ENCODE assay signal across 8 cellular contexts in genomic region chr9:100598641-100599145, GRCh38. TPM values are rescaled to one million over a fixed set of nuclear protein-coding genes. Genes with fewer than 3 reads are reported as not detected.
A peak's percentile ranks its signal among the peaks of the same experiment; 100 is the strongest.
DNase-seq lines count a peak whose midpoint lies in the region; FAIRE-seq and TF ChIP-seq lines count a peak whose summit lies in the region.

No MANE protein-coding gene starts in this region.

- H3K9me3 ChIP-seq in ES-I3 (ENCODE audit: control insufficient read depth, insufficient read depth, low read length) (no peaks in the 10 kb centered on the region), osteoblast (ENCODE audit: low read depth, low read length) (no peaks in the 10 kb centered on the region), thymus (ENCODE audit: control insufficient read depth) (no peaks in the 10 kb centered on the region)

- no peak overlapping the region for H3K27ac Mint-ChIP-seq in activated naive CD4-positive, alpha-beta T cell treated with anti-CD3 and anti-CD28 coated beads, Interleukin-2, amount 10 ng/mL, durations not matched to agents 7 days and 5 days
- peak overlapping the region; percentile 2 for H3K27ac Mint-ChIP-seq in glutamatergic neuron (ENCODE audit: unreplicated experiment)

- H3K4me1 Mint-ChIP-seq in activated naive CD4-positive, alpha-beta T cell treated with anti-CD3 and anti-CD28 coated beads, Interleukin-2, amount 10 ng/mL, durations not matched to agents 7 days and 5 days, result peaks cover 19% of the 10 kb centered on the region
- peaks cover 6% of the 10 kb centered on the region for H3K4me1 Mint-ChIP-seq in glutamatergic neuron (ENCODE audit: low read depth, unreplicated experiment)

- H3K27ac ChIP-seq in osteoblast (ENCODE audit: low read depth, low read length), result no peak overlapping the region
- H3K27ac ChIP-seq in thymus (ENCODE audit: low read depth), result no peak overlapping the region

- H3K36me3 ChIP-seq in ES-I3 (ENCODE audit: insufficient read depth, low read length), result no peaks in the 10 kb centered on the region
- H3K36me3 ChIP-seq in osteoblast (ENCODE audit: insufficient read depth, low read length), result no peaks in the 10 kb centered on the region
- H3K36me3 ChIP-seq in thymus (ENCODE audit: control insufficient read depth, insufficient read depth), result no peaks in the 10 kb centered on the region

- peaks cover 4% of the 10 kb centered on the region for H3K27me3 ChIP-seq in osteoblast (ENCODE audit: insufficient read depth, low read length)
- H3K27me3 ChIP-seq in thymus (ENCODE audit: control insufficient read depth, insufficient read depth), result no peaks in the 10 kb centered on the region

- H3K4me3 Mint-ChIP-seq in activated naive CD4-positive, alpha-beta T cell treated with anti-CD3 and anti-CD28 coated beads, Interleukin-2, amount 10 ng/mL, durations not matched to agents 7 days and 5 days, result peak overlapping the region; percentile 72
- H3K4me3 Mint-ChIP-seq in glutamatergic neuron (ENCODE audit: unreplicated experiment), result peak overlapping the region; percentile 83

- peak overlapping the region; percentile 83 for H2AFZ ChIP-seq in osteoblast (ENCODE audit: low read length)

- peak overlapping the region; percentile 89 for H3K4me2 ChIP-seq in osteoblast (ENCODE audit: insufficient read depth, low read length)

- H3K27me3 Mint-ChIP-seq in activated naive CD4-positive, alpha-beta T cell treated with anti-CD3 and anti-CD28 coated beads, Interleukin-2, amount 10 ng/mL, durations not matched to agents 7 days and 5 days, result peaks cover 15% of the 10 kb centered on the region
- H3K27me3 Mint-ChIP-seq in glutamatergic neuron (ENCODE audit: unreplicated experiment), result peaks cover 4% of the 10 kb centered on the region

- TF ChIP-seq CTCF in glutamatergic neuron (IDR thresholded peaks at IDR 0.05; ENCODE audit: partially characterized antibody, unreplicated experiment) (no peak), osteoblast (IDR thresholded peaks at IDR 0.05; ENCODE audit: extremely low read depth, low read depth, low read length) (no peak)

- H3K36me3 Mint-ChIP-seq in activated naive CD4-positive, alpha-beta T cell treated with anti-CD3 and anti-CD28 coated beads, Interleukin-2, amount 10 ng/mL, durations not matched to agents 7 days and 5 days, result no peaks in the 10 kb centered on the region
- H3K36me3 Mint-ChIP-seq in glutamatergic neuron (ENCODE audit: unreplicated experiment), result no peaks in the 10 kb centered on the region

- FAIRE-seq in H54 (lab: Jason Lieb, UNC), result peak; percentile 55

- peak overlapping the region; percentile 47 for H3K9ac ChIP-seq in ES-I3 (ENCODE audit: low read depth, low read length)

- peak; percentile 85 for DNase-seq in H54 (ENCODE audit: insufficient read length, low spot score)
- peak; percentile 89 for DNase-seq in LoVo (ENCODE audit: low spot score)
- peak; percentile 80 for DNase-seq in SK-N-DZ (ENCODE audit: low spot score)
- DNase-seq in activated naive CD4-positive, alpha-beta T cell treated with anti-CD3 and anti-CD28 coated beads, Interleukin-2, amount 10 ng/mL, durations not matched to agents 7 days and 5 days, result peak; percentile 83
- peak; percentile 92 for DNase-seq in glutamatergic neuron
- peak; percentile 94 for DNase-seq in osteoblast (ENCODE audit: insufficient read length, low spot score, missing footprints)

- CTCF ChIA-PET in activated naive CD4-positive, alpha-beta T cell treated with anti-CD3 and anti-CD28 coated beads, Interleukin-2, amount 10 ng/mL, durations not matched to agents 7 days and 5 days (lab: Charles Lee), result interaction anchor here (0.7 to 1.1 kb wide), 3 partner anchors 9 to 11 kb away, joined by 3 to 4 read pairs (median 3); no protein-coding TSS in a partner anchor

- whole genome bisulfite sequencing in thymus, result 2% methylated on average over 41 of the region's 41 CpGs

- H3K4me1 ChIP-seq in ES-I3 (ENCODE audit: insufficient read depth, low read length) (peaks cover 9% of the 10 kb centered on the region), osteoblast (ENCODE audit: insufficient read depth, low read length) (peaks cover 8% of the 10 kb centered on the region), thymus (ENCODE audit: control insufficient read depth, insufficient read depth, low read length) (peaks cover 8% of the 10 kb centered on the region)

- H3K9me3 Mint-ChIP-seq in activated naive CD4-positive, alpha-beta T cell treated with anti-CD3 and anti-CD28 coated beads, Interleukin-2, amount 10 ng/mL, durations not matched to agents 7 days and 5 days, result no peaks in the 10 kb centered on the region
- H3K9me3 Mint-ChIP-seq in glutamatergic neuron (ENCODE audit: unreplicated experiment), result peaks cover 6% of the 10 kb centered on the region

- peak; percentile 49; the same call in 1 of the 2 replicates for TF ChIP-seq POLR2A in H54 (IDR thresholded peaks at IDR 0.05; ENCODE audit: low read depth, low read length)

- H4K20me1 ChIP-seq in osteoblast (ENCODE audit: insufficient read depth, low read length), result no peaks in the 10 kb centered on the region

- H3K4me3 ChIP-seq in osteoblast (ENCODE audit: insufficient read depth, low read length), result peak overlapping the region; percentile 74
- peak overlapping the region; percentile 50 for H3K4me3 ChIP-seq in thymus (ENCODE audit: low read length)

- no peaks in the 10 kb centered on the region for H3K79me2 ChIP-seq in osteoblast (ENCODE audit: insufficient read depth, low read length)

RNA-seq across cellular contexts. Expression of gene CAVIN4, which starts 20.8 kb away (rescaled TPM):
- polyA plus RNA-seq in SK-N-DZ (2014; cell fraction: cytosol; rRNA removed), result 11.7 and 12.5 TPM in 2 replicates
- polyA plus RNA-seq in SK-N-DZ (2014; cell fraction: nucleus; rRNA removed), result 12.2 and 14.9 TPM in 2 replicates
- 32.9 TPM for total RNA-seq in glutamatergic neuron (ENCODE audit: unreplicated experiment)
- total RNA-seq in osteoblast, result 1.4 and 1.5 TPM in 2 replicates
- polyA plus RNA-seq in thymus, result 0.23 TPM

Comparison
In these comparisons a context has a peak if more than half of its experiments do, and no peak if none do; other contexts are left out.
1. RNA of gene CAVIN4, which starts 20.8 kb away (total RNA-seq): 32.9 TPM in glutamatergic neuron (single experiment); 1.4 to 1.5 TPM in osteoblast; every median in the first group is over 10 times any median in the second.
2. Peak in every context shown above with its lines, with median percentiles within 50 percentile points of each other: DNase-seq.